ENCODE assay signal across 15 cellular contexts in genomic region chr18:70907673-70908072, GRCh38.
DNase-seq lines count a peak whose midpoint lies in the region; ATAC-seq and TF ChIP-seq lines count a peak whose summit lies in the region.
"Had no signal": no experiment of that assay in that cellular context is flagged by ENCODE, and none has a peak within 500 bp of the region (broad histone marks: within the 10 kb centered on the region; RNA-seq: fewer than 3 reads in every experiment).

No MANE protein-coding gene starts in this region.

- H3K9me3 Mint-ChIP-seq in neural progenitor cell = peaks cover 6% of the 10 kb centered on the region

- H3K27me3 ChIP-seq in H7 (ENCODE audit: control insufficient read depth, insufficient read depth, low read length) (no peaks in the 10 kb centered on the region), neural progenitor cell (no peaks in the 10 kb centered on the region)
- H3K27me3 ChIP-seq: ascending aorta had no signal

- no peak overlapping the region for H3K27ac Mint-ChIP-seq in neural progenitor cell
- H3K27ac Mint-ChIP-seq: mesothelial cell of epicardium had no signal

- no peaks in the 10 kb centered on the region for H4K20me1 ChIP-seq in neural progenitor cell (ENCODE audit: low read depth)

- peaks cover 8% of the 10 kb centered on the region for H3K4me1 Mint-ChIP-seq in neural progenitor cell
- H3K4me1 Mint-ChIP-seq: mesothelial cell of epicardium had no signal

- peak; percentile 47; the same call in 2 of the 3 replicates for ATAC-seq in SK-N-SH treated with all-trans-retinoic acid at 6 μM for 48 hours
- no peak for ATAC-seq in left ventricle myocardium superior

- no peaks in the 10 kb centered on the region for H3K9me3 ChIP-seq in neural progenitor cell (ENCODE audit: low read depth)
- H3K9me3 ChIP-seq: prostate gland had no signal

- H3F3A ChIP-seq in neural progenitor cell (ENCODE audit: low read depth) = no peaks in the 10 kb centered on the region

- no peaks in the 10 kb centered on the region for H3K79me2 ChIP-seq in neural progenitor cell (ENCODE audit: low read depth)

- TF ChIP-seq CTCF in neural progenitor cell (IDR thresholded peaks at IDR 0.05) = no peak

- H3K36me3 Mint-ChIP-seq in neural progenitor cell = no peaks in the 10 kb centered on the region
- H3K36me3 Mint-ChIP-seq: mesothelial cell of epicardium had no signal

- H2AFZ ChIP-seq in neural progenitor cell (replicated peaks) = peak overlapping the region; percentile 35

- H3K4me3 ChIP-seq in H7 (ENCODE audit: insufficient read depth, low read depth, low read length) (no peak overlapping the region), neural progenitor cell (no peak overlapping the region)
- H3K4me3 ChIP-seq: ascending aorta, prostate gland had no signal

- peak; percentile 8 for DNase-seq in H7
- peak; percentile 70 for DNase-seq in NCI-H2107 treated with DMSO at 0.1 percent for 48 hours (lab: John Stamatoyannopoulos, UW; ENCODE audit: unreplicated experiment)
- peak; percentile 21 for DNase-seq in neural progenitor cell (ENCODE audit: low spot score)
- no peak for DNase-seq in left ventricle myocardium superior
- no peak for DNase-seq in dedifferentiated amniotic fluid mesenchymal stem cell (ENCODE audit: extremely low spot score)
- no peak for DNase-seq in activated CD4-positive, alpha-beta T cell treated with anti-CD3 and anti-CD28 coated beads, Interleukin-2, amount 50 U/mL, for 4 hours
- no peak for DNase-seq in AG20443 (ENCODE audit: low spot score)
- DNase-seq: activated T-cell treated with anti-CD3 and anti-CD28 coated beads, Interleukin-2, amount 50 U/mL, for 1 hour; MV-4-11; Right ventricle myocardium superior had no signal

- H3K4me2 ChIP-seq in neural progenitor cell = no peak overlapping the region

- no peak overlapping the region for H3K9ac ChIP-seq in neural progenitor cell

- H3K4me1 ChIP-seq in neural progenitor cell = peaks cover 11% of the 10 kb centered on the region
- H3K4me1 ChIP-seq: ascending aorta, prostate gland had no signal

- H3K36me3 ChIP-seq in H7 (replicated peaks; ENCODE audit: control insufficient read depth, insufficient read depth, low read length) = no peaks in the 10 kb centered on the region
- no peaks in the 10 kb centered on the region for H3K36me3 ChIP-seq in neural progenitor cell
- H3K36me3 ChIP-seq: ascending aorta, prostate gland had no signal

- H3K27ac ChIP-seq in neural progenitor cell = no peak overlapping the region
- H3K27ac ChIP-seq: ascending aorta, HL-60, prostate gland had no signal

- peaks cover 2% of the 10 kb centered on the region for H3K27me3 Mint-ChIP-seq in neural progenitor cell (ENCODE audit: insufficient read depth, low read depth)

- H3K4me3 Mint-ChIP-seq in neural progenitor cell = no peak overlapping the region
- H3K4me3 Mint-ChIP-seq: mesothelial cell of epicardium had no signal

- intact Hi-C loops in left ventricle myocardium superior (cut with micrococcal nuclease) = no loop called here

TF ChIP-seq in SK-N-SH treated with all-trans-retinoic acid at 6 μM for 48 hours, 23 proteins besides CTCF, POLR2A, EP300 and RAD21:
- TF ChIP-seq BACH2 (CRISPR knock-in tag; IDR thresholded peaks at IDR 0.05; ENCODE audit: borderline replicate concordance) (no peak), CSDC2 (CRISPR knock-in tag; IDR thresholded peaks at IDR 0.05) (no peak), POU6F1 (CRISPR knock-in tag; IDR thresholded peaks at IDR 0.05; ENCODE audit: borderline replicate concordance, low read depth) (no peak), ZFP30 (CRISPR knock-in tag; IDR thresholded peaks at IDR 0.05) (no peak), GLIS3 (CRISPR knock-in tag; IDR thresholded peaks at IDR 0.05) (no peak), ISL1 (CRISPR knock-in tag; IDR thresholded peaks at IDR 0.05) (no peak), ZNF565 (CRISPR knock-in tag; conservative IDR thresholded peaks at IDR 0.05; ENCODE audit: low read depth) (no peak)

Comparison
In these comparisons a context has a peak if more than half of its experiments do, and no peak if none do; other contexts are left out.
1. DNase-seq: peak in H7 (single experiment), NCI-H2107 treated with DMSO at 0.1 percent for 48 hours (single experiment) and neural progenitor cell (single experiment); none in left ventricle myocardium superior (single experiment), dedifferentiated amniotic fluid mesenchymal stem cell (single experiment), activated CD4-positive, alpha-beta T cell treated with anti-CD3 and anti-CD28 coated beads, Interleukin-2, amount 50 U/mL, for 4 hours (0 of 2) and AG20443 (single experiment).